8 cellular contexts compared by ENCODE assay signal in the genomic region with DNA sequence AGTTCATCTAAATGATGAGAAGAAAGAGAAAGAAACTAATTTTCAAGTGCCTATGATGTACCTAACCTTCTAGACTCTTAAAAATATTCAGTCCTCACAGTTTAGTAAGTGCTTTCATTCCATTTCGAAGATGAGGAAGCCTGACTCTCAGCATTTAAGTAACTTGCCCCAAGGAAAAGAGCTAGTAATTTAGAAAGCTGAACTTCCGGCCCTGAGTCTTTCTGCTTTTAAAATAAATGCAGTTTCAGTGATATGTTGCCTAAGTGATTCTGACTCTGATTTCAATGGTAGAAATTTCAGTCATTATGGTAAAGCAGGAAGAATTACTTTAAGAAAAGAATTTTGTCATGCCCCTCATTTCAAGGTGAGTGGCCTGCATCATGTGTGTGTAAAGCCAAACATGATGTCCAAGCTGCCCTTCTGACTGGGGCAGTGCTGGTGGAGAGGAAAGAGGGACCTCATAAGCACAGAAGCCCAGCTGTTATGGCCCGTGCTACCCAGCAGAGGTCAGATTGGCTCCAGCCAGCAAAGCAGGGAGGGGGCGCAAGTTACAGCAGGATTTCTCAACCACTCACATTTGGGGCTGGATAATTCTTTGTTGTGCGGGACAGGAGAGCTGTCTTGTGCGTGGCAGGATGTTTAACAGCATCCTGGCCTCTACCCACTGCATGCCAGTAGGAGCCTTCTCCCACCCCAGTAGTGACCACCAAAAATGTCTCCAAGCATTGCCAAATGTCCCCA. TPM values are rescaled to one million over a fixed set of nuclear protein-coding genes. Genes with fewer than 3 reads are reported as not detected.
A peak's percentile ranks its signal among the peaks of the same experiment; 100 is the strongest.
DNase-seq lines count a peak whose midpoint lies in the region; ATAC-seq and TF ChIP-seq lines count a peak whose summit lies in the region.

No MANE protein-coding gene starts in this region.

- H2AFZ ChIP-seq in PC-9 = no peak overlapping the region

- H3K9me3 ChIP-seq in ascending aorta (no peaks in the 10 kb centered on the region), PC-9 (ENCODE audit: insufficient read depth, low read depth) (no peaks in the 10 kb centered on the region)

- H3K4me3 ChIP-seq in H7 (ENCODE audit: insufficient read depth, low read depth, low read length) = no peak overlapping the region
- H3K4me3 ChIP-seq in ascending aorta = no peak overlapping the region
- no peak overlapping the region for H3K4me3 ChIP-seq in PC-9

- no peak for ATAC-seq in GM18858 (IDR thresholded peaks at IDR 0.05; ENCODE audit: unreplicated experiment)
- ATAC-seq in esophagus mucosa = no peak

- POLR2A ChIA-PET in PC-9 (lab: Charles Lee; ENCODE audit: unreplicated experiment) = interaction anchor here (0.5 kb wide), 1 partner anchor 62 kb away, joined by 3 read pairs; no protein-coding TSS in a partner anchor

- TF ChIP-seq CTCF in AG09319 (IDR thresholded peaks at IDR 0.05; ENCODE audit: low read depth, low read length) (peak; percentile 49), ascending aorta (IDR thresholded peaks at IDR 0.05) (peak in 2 of 3 experiments; percentile 45 to 53), PC-9 (conservative IDR thresholded peaks at IDR 0.05) (no peak)

- H3K36me3 ChIP-seq in H7 (replicated peaks; ENCODE audit: control insufficient read depth, insufficient read depth, low read length) = no peaks in the 10 kb centered on the region
- no peaks in the 10 kb centered on the region for H3K36me3 ChIP-seq in ascending aorta
- no peaks in the 10 kb centered on the region for H3K36me3 ChIP-seq in PC-9 (ENCODE audit: low read depth)

- DNase-seq in AG09319 (ENCODE audit: extremely low read depth, low read depth) (no peak), H7 (peak; percentile 73), ascending aorta (ENCODE audit: low spot score in 2 of 2) (no peak), iPS-NIHi11 (ENCODE audit: low spot score) (peak; percentile 79), PC-9 (no peak)
- DNase-seq in activated CD8-positive, alpha-beta memory T cell treated with anti-CD3 and anti-CD28 coated beads, Interleukin-2, amount 50 U/mL, for 4 hours = no peak

- intact Hi-C loops in ascending aorta (cut with DNase I) = loop anchor here (10.0 kb wide), 1 partner anchor 57 kb away; no protein-coding TSS in a partner anchor
- intact Hi-C loops in PC-9 (cut with micrococcal nuclease; ENCODE audit: unreplicated experiment) = no loop called here

- H3K9me2 ChIP-seq in PC-9 (ENCODE audit: insufficient read depth) = no peaks in the 10 kb centered on the region; the same call in 1 of the 2 replicates

- no peaks in the 10 kb centered on the region for H3K79me2 ChIP-seq in PC-9 (ENCODE audit: low read depth)

- CTCF ChIA-PET in PC-9 (lab: Charles Lee) = interaction anchor here (1.0 kb wide), 1 partner anchor 58 kb away, joined by 3 read pairs; no protein-coding TSS in a partner anchor

- no peaks in the 10 kb centered on the region for H4K20me1 ChIP-seq in PC-9 (ENCODE audit: insufficient read depth)

- H3K27me3 ChIP-seq in H7 (ENCODE audit: control insufficient read depth, insufficient read depth, low read length) = no peaks in the 10 kb centered on the region; the same call in 1 of the 2 replicates
- no peaks in the 10 kb centered on the region for H3K27me3 ChIP-seq in ascending aorta
- no peaks in the 10 kb centered on the region for H3K27me3 ChIP-seq in PC-9 (ENCODE audit: insufficient read depth, low read depth)

- H3F3A ChIP-seq in PC-9 (ENCODE audit: insufficient read depth, low read depth) = no peaks in the 10 kb centered on the region; the same call in 1 of the 2 replicates

- BruUV-seq in PC-9 (replicated peaks; lab: Mats Ljungman, UMichigan) = no TSS peak

- H3K27ac ChIP-seq in ascending aorta (no peak overlapping the region), PC-9 (no peak overlapping the region)

- no peaks in the 10 kb centered on the region for H3K4me1 ChIP-seq in ascending aorta
- peaks cover 14% of the 10 kb centered on the region; the same call in 1 of the 2 replicates for H3K4me1 ChIP-seq in PC-9 (replicated peaks; ENCODE audit: insufficient read depth)

- no peak overlapping the region for H3K4me2 ChIP-seq in PC-9

RNA-seq across cellular contexts. Expression of a gene that starts 10.7 kb away (rescaled TPM):
- total RNA-seq in H7 (2014; rRNA removed; shearing (Covaris generic)) = 0.73 and 0.74 TPM in 2 replicates
- total RNA-seq in ascending aorta = not detected
- total RNA-seq in PC-9 (2021) = not detected in 2 replicates
- total RNA-seq in esophagus mucosa = not detected

RNA-seq across cellular contexts. Expression of a gene that starts 28.2 kb away (rescaled TPM):
- 4.2 and 4.4 TPM in 2 replicates for total RNA-seq in H7 (2014; rRNA removed; shearing (Covaris generic))
- total RNA-seq in ascending aorta (not detected), PC-9 (2021) (not detected in 2 replicates), esophagus mucosa (0.28 TPM)

RNA-seq across cellular contexts. Expression of a gene that starts 43.0 kb away (rescaled TPM):
- total RNA-seq in H7 (2014; rRNA removed; shearing (Covaris generic)) = 75.6 and 81.4 TPM in 2 replicates
- total RNA-seq in ascending aorta (178 TPM), PC-9 (2021) (84.7 and 139 TPM in 2 replicates), esophagus mucosa (107 TPM)

RNA-seq across cellular contexts. Expression of a gene that starts 46.6 kb away (rescaled TPM):
- 14.5 and 25.0 TPM in 2 replicates for total RNA-seq in H7 (2014; rRNA removed; shearing (Covaris generic))
- total RNA-seq in ascending aorta = 316 TPM
- 1.1 TPM in 2 replicates for total RNA-seq in PC-9 (2021)
- total RNA-seq in esophagus mucosa = 0.80 TPM

Comparison
In these comparisons a context has a peak if more than half of its experiments do, and no peak if none do; other contexts are left out.
1. DNase-seq: peak in H7 (single experiment) and iPS-NIHi11 (single experiment); none in AG09319 (single experiment), ascending aorta (0 of 2), activated CD8-positive, alpha-beta memory T cell treated with anti-CD3 and anti-CD28 coated beads, Interleukin-2, amount 50 U/mL, for 4 hours (single experiment) and PC-9 (0 of 2).